In the genomic region with DNA sequence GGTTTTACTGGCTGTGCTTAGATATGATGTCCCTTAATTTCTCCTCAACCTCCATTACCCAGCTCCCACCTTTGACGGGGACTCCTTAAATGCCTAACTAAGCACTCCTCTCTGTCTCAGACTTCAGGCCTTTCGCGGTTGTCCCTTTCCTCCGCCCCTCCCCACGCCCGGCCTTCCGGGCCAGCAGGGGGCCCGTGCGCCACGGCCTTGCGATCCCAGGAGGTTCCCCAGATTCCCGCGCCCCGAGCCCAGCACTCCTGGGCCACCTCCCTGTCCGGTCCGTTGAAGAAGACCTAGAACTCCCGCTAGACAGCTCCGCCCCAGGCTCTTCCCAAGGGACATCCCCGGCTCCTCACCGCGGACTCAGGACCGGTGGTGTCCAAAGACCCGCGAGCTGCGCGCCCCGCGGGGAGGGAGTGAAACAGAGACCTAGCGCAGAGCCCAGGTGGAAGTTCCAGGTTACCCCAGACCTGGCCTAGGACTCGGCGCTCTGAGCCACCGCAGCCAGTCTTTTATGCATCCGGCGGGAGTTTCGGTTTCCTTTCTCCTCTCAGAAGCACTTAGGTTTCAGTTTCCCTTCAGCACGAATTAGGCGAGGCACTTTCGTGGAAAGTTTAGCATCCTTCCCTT, we compare ENCODE assay signal across 8 cellular contexts. TPM values are rescaled to one million over a fixed set of nuclear protein-coding genes. Genes with fewer than 3 reads are reported as not detected.
DNase-seq lines count a peak whose midpoint lies in the region; ATAC-seq, FAIRE-seq and TF ChIP-seq lines count a peak whose summit lies in the region.

A gene with protein sequence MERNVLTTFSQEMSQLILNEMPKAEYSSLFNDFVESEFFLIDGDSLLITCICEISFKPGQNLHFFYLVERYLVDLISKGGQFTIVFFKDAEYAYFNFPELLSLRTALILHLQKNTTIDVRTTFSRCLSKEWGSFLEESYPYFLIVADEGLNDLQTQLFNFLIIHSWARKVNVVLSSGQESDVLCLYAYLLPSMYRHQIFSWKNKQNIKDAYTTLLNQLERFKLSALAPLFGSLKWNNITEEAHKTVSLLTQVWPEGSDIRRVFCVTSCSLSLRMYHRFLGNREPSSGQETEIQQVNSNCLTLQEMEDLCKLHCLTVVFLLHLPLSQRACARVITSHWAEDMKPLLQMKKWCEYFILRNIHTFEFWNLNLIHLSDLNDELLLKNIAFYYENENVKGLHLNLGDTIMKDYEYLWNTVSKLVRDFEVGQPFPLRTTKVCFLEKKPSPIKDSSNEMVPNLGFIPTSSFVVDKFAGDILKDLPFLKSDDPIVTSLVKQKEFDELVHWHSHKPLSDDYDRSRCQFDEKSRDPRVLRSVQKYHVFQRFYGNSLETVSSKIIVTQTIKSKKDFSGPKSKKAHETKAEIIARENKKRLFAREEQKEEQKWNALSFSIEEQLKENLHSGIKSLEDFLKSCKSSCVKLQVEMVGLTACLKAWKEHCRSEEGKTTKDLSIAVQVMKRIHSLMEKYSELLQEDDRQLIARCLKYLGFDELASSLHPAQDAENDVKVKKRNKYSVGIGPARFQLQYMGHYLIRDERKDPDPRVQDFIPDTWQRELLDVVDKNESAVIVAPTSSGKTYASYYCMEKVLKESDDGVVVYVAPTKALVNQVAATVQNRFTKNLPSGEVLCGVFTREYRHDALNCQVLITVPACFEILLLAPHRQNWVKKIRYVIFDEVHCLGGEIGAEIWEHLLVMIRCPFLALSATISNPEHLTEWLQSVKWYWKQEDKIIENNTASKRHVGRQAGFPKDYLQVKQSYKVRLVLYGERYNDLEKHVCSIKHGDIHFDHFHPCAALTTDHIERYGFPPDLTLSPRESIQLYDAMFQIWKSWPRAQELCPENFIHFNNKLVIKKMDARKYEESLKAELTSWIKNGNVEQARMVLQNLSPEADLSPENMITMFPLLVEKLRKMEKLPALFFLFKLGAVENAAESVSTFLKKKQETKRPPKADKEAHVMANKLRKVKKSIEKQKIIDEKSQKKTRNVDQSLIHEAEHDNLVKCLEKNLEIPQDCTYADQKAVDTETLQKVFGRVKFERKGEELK (N-terminal part only) (minus strand): TSS at position 487 of the 630 bp plus-strand sequence. CDS start 7,493 bp downstream, outside the sequence.

- peak; percentile 50 for FAIRE-seq in H1 (lab: Jason Lieb, UNC)

- no peak for TF ChIP-seq CTCF in H1 (IDR thresholded peaks at IDR 0.05; ENCODE audit: control extremely low read depth in 1 of 3, insufficient read depth in 1 of 3, low read depth in 1 of 3, low read length in 3 of 3)

- peak within 1 kb of the TSS; percentile 95 for H2BK12ac ChIP-seq in H1 (ENCODE audit: low read depth, low read length)
- H2BK12ac ChIP-seq in mesenchymal stem cell (ENCODE audit: low read length in 2 of 2) = peak within 1 kb of the TSS; percentile 39 to 49

- no peaks in the 10 kb centered on the region for H3K27me3 ChIP-seq in H1 (replicated peaks in 1 of 4; ENCODE audit: control insufficient read depth in 3 of 4, extremely low read depth in 1 of 4, insufficient read depth in 3 of 4, low read length in 3 of 4)
- H3K27me3 ChIP-seq in mesenchymal stem cell (ENCODE audit: control insufficient read depth in 1 of 2, insufficient read depth in 1 of 2, low read length in 2 of 2) = no peaks in the 10 kb centered on the region

- peak within 1 kb of the TSS; percentile 43; the same call in 1 of the 2 replicates for H3K27ac ChIP-seq in H1 (ENCODE audit: low read depth, low read length)
- peak within 1 kb of the TSS; percentile 81 for H3K27ac ChIP-seq in mesenchymal stem cell (ENCODE audit: low read length, poor library complexity, severe bottlenecking)

- POLR2A ChIA-PET in H1 (lab: Charles Lee; ENCODE audit: partially characterized antibody) = interaction anchor here (1.1 to 1.2 kb wide), 2 partner anchors 39 to 162 kb away, joined by 3 read pairs; a partner anchor contains a TSS

- TF ChIP-seq RAD21 in H1 (IDR thresholded peaks at IDR 0.05 in 1 of 2, conservative IDR thresholded peaks at IDR 0.05 in 1 of 2; ENCODE audit: low read depth in 2 of 2, low read length in 2 of 2) = no peak; a peak in 2 of 4 replicates

- no peaks in the 10 kb centered on the region for H4K20me1 ChIP-seq in H1 (replicated peaks in 1 of 2; ENCODE audit: control insufficient read depth in 1 of 2, insufficient read depth in 2 of 2, low read length in 2 of 2)

- H3K18ac ChIP-seq in H1 (ENCODE audit: extremely low read depth, low read length) (peak within 1 kb of the TSS; percentile 78), mesenchymal stem cell (ENCODE audit: low read depth in 1 of 2, low read length in 2 of 2) (peak within 1 kb of the TSS; percentile 62 to 97)

- H2BK15ac ChIP-seq in H1 (ENCODE audit: low read length) (peak within 1 kb of the TSS; percentile 61; the same call in 1 of the 2 replicates), mesenchymal stem cell (ENCODE audit: low read depth, poor library complexity, severe bottlenecking) (peak within 1 kb of the TSS; percentile 97)

- DNase-seq in Ammon's horn (ENCODE audit: low spot score) = peak; percentile 70
- DNase-seq in NCI-H69 (lab: John Stamatoyannopoulos, UW) = peak; percentile 85
- DNase-seq in activated CD8-positive, alpha-beta memory T cell treated with anti-CD3 and anti-CD28 coated beads for 4 hours (ENCODE audit: low read depth in 2 of 2) = peak; percentile 65 to 82
- peak; percentile 13 to 79 for DNase-seq in H1 (ENCODE audit: low read depth in 1 of 2, low spot score in 2 of 2)
- DNase-seq in mesenchymal stem cell = peak; percentile 88
- DNase-seq in stimulated activated CD8-positive, alpha-beta memory T cell treated with anti-CD3 and anti-CD28 coated beads, Interleukin-12 subunit alpha, Interleukin-12 subunit beta, amount 100 ng/mL, for 4 hours (ENCODE audit: low read depth) = peak; percentile 68

- WGBS in H1 (ENCODE audit: extremely low coverage in 1 of 2, insufficient coverage in 1 of 2, insufficient read length in 1 of 2, insufficient replicate concordance in 2 of 2, low coverage in 1 of 2, low lambda C conversion rate in 2 of 2, missing lambda C conversion rate in 1 of 2), 2 experiments = 5% methylated on average over 38 of the region's 38 CpGs; no CpG with 5 or more reads in 1 of the 2 experiments
- WGBS in mesenchymal stem cell = under 1% methylated on average over 26 of the region's 38 CpGs

- TF ChIP-seq EP300 in H1 (IDR thresholded peaks at IDR 0.05; ENCODE audit: borderline replicate concordance in 1 of 2, low read depth in 2 of 2, low read length in 2 of 2) = 0 out of 3 replicates have a peak, but pooled peaks of 1 of the 2 experiments have one; percentile 5

- H3K56ac ChIP-seq in H1 (replicated peaks; ENCODE audit: insufficient read length, low read depth, low read length) = peak within 1 kb of the TSS; percentile 61

- H3K9ac ChIP-seq in H1 (replicated peaks in 1 of 4; ENCODE audit: extremely low read depth in 1 of 4, low read depth in 3 of 4, low read length in 3 of 4) = peak within 1 kb of the TSS in 3 of 4 experiments; percentile 62 to 65 (median 64); a peak in 6 of 7 replicates
- peak within 1 kb of the TSS; percentile 99 for H3K9ac ChIP-seq in mesenchymal stem cell (ENCODE audit: low read length)

- peak within 1 kb of the TSS; percentile 66; the same call in 1 of the 2 replicates for H2BK5ac ChIP-seq in H1 (ENCODE audit: low read depth, low read length)
- H2BK5ac ChIP-seq in mesenchymal stem cell (ENCODE audit: low read depth, low read length, poor library complexity, severe bottlenecking) = peak within 1 kb of the TSS; percentile 19

- H4K5ac ChIP-seq in H1 (ENCODE audit: insufficient read length, low read depth, low read length) = peak within 1 kb of the TSS; percentile 54

- H3K4me2 ChIP-seq in H1 (ENCODE audit: insufficient read depth in 1 of 2, low read depth in 2 of 2, low read length in 2 of 2) = peak within 1 kb of the TSS; percentile 77 to 87
- peak within 1 kb of the TSS; percentile 59 for H3K4me2 ChIP-seq in mesenchymal stem cell (ENCODE audit: low read length, poor library complexity, severe bottlenecking)

- H2BK20ac ChIP-seq in H1 (ENCODE audit: low read length) = peak within 1 kb of the TSS; percentile 48; the same call in 1 of the 2 replicates

- H3K79me1 ChIP-seq in H1 (ENCODE audit: low read depth, low read length) = no peaks in the 10 kb centered on the region
- H3K79me1 ChIP-seq in mesenchymal stem cell (replicated peaks; ENCODE audit: low read length, poor library complexity, severe bottlenecking) = peaks cover 3% of the 10 kb centered on the region

- H3K14ac ChIP-seq in H1 (ENCODE audit: insufficient read length) = no peak within 1 kb of the TSS
- peak within 1 kb of the TSS in 1 of 2 experiments; percentile 93 for H3K14ac ChIP-seq in mesenchymal stem cell (ENCODE audit: low read length in 2 of 2)

- TF ChIP-seq POLR2A in H1 (IDR thresholded peaks at IDR 0.05; ENCODE audit: control extremely low read depth in 1 of 2, low read depth in 2 of 2, low read length in 2 of 2) = peak in 1 of 2 experiments; percentile 76; a peak in 2 of 3 replicates

- no peaks in the 10 kb centered on the region for H3K79me2 ChIP-seq in H1 (ENCODE audit: control insufficient read depth in 1 of 2, insufficient read depth in 2 of 2, low read length in 2 of 2)

- H3K4ac ChIP-seq in H1 (replicated peaks; ENCODE audit: insufficient read length, low read depth, low read length) = no peak within 1 kb of the TSS
- H3K4ac ChIP-seq in mesenchymal stem cell (ENCODE audit: low read depth in 1 of 2, low read length in 2 of 2) = peak within 1 kb of the TSS; percentile 83 to 95

- H3K4me1 ChIP-seq in H1 (replicated peaks in 1 of 4; ENCODE audit: control insufficient read depth in 3 of 4, insufficient read depth in 4 of 4, low read length in 3 of 4) (peaks cover 0 to 8% (median 5%) of the 10 kb centered on the region in 4 experiments; a peak in 5 of 7 replicates), mesenchymal stem cell (ENCODE audit: control insufficient read depth, insufficient read depth, low read depth, low read length) (peaks cover 2% of the 10 kb centered on the region)

- H4K91ac ChIP-seq in H1 (replicated peaks; ENCODE audit: insufficient read length, low read length) (peak within 1 kb of the TSS; percentile 66), mesenchymal stem cell (ENCODE audit: low read length) (peak within 1 kb of the TSS; percentile 87)

- CTCF ChIA-PET in H1 (lab: Charles Lee; ENCODE audit: partially characterized antibody) = interaction anchor here (0.5 kb wide), 1 partner anchor 298 kb away, joined by 4 read pairs; no protein-coding TSS in a partner anchor

- H2BK120ac ChIP-seq in H1 (replicated peaks; ENCODE audit: low read depth, low read length) (peak within 1 kb of the TSS; percentile 47), mesenchymal stem cell (ENCODE audit: low read depth, low read length) (peak within 1 kb of the TSS; percentile 91)

- H3K4me3 ChIP-seq in H1 (ENCODE audit: extremely low read depth in 1 of 4, insufficient read depth in 2 of 4, low read depth in 3 of 4, low read length in 4 of 4) (peak within 1 kb of the TSS; percentile 65 to 93 (median 78)), mesenchymal stem cell (ENCODE audit: insufficient read depth in 1 of 2, low read depth in 1 of 2, low read length in 2 of 2) (peak within 1 kb of the TSS; percentile 68 to 95)

- H2AK5ac ChIP-seq in H1 (ENCODE audit: low read depth, low read length) (no peak within 1 kb of the TSS), mesenchymal stem cell (ENCODE audit: low read length, severe bottlenecking) (no peak within 1 kb of the TSS)

- peaks cover 7% of the 10 kb centered on the region for H3K23me2 ChIP-seq in H1 (ENCODE audit: low read depth, low read length)

- no peak within 1 kb of the TSS for H3K23ac ChIP-seq in H1 (ENCODE audit: insufficient read length)
- H3K23ac ChIP-seq in mesenchymal stem cell (ENCODE audit: low read length in 2 of 2) = peak within 1 kb of the TSS in 1 of 2 experiments; percentile 26

- H3K36me3 ChIP-seq in H1 (ENCODE audit: control insufficient read depth in 2 of 4, insufficient read depth in 4 of 4, low read length in 3 of 4) = no peaks in the 10 kb centered on the region
- peaks cover 0 to 6% of the 10 kb centered on the region in 2 experiments for H3K36me3 ChIP-seq in mesenchymal stem cell (ENCODE audit: control insufficient read depth in 1 of 2, insufficient read depth in 2 of 2, low read depth in 1 of 2, low read length in 2 of 2)

- H2AFZ ChIP-seq in H1 (ENCODE audit: low read length) (peak within 1 kb of the TSS; percentile 45), mesenchymal stem cell (ENCODE audit: low read depth, low read length) (peak within 1 kb of the TSS; percentile 7)

- H3K9me3 ChIP-seq in H1 (ENCODE audit: insufficient read depth in 2 of 2, low read depth in 1 of 2, low read length in 1 of 2) = no peaks in the 10 kb centered on the region
- H3K9me3 ChIP-seq in mesenchymal stem cell (ENCODE audit: control insufficient read depth, low read length) = no peaks in the 10 kb centered on the region

- ATAC-seq in GM19035 (IDR thresholded peaks at IDR 0.05; ENCODE audit: unreplicated experiment) (peak; percentile 98), HG03354 (IDR thresholded peaks at IDR 0.05; ENCODE audit: poor library complexity, severe bottlenecking, unreplicated experiment) (peak; percentile 99)

- H4K8ac ChIP-seq in H1 (ENCODE audit: extremely low read depth, insufficient read depth, low read length) (peak within 1 kb of the TSS; percentile 94; the same call in 1 of the 2 replicates), mesenchymal stem cell (ENCODE audit: low read length) (peak within 1 kb of the TSS; percentile 75)

RNA-seq across cellular contexts. Expression of the gene that starts here (rescaled TPM):
- 1.5 and 1.6 TPM in 2 replicates for total RNA-seq in H1 (2021; fragmentation: NEBNext Ultra II Directional; extraction: Animal tissue kit (Norgen Biotek cat#: 25700))
- polyA plus RNA-seq in H1 (2011; rRNA removed) = 0.53 and 1.00 TPM in 2 replicates
- polyA plus RNA-seq in H1 (2011; cell fraction: cytosol; rRNA removed) = 1.2 TPM
- 0.53 TPM for polyA plus RNA-seq in H1 (2011; cell fraction: nucleus; rRNA removed)
- 1.3 to 1.6 TPM (median 1.4 TPM) in 4 replicates for polyA plus RNA-seq in H1 (2012, experiment 1 of 2)
- polyA plus RNA-seq in H1 (2012, experiment 2 of 2) = 0.04 TPM
- 0.77 TPM for polyA plus RNA-seq in H1 (2013, experiment 1 of 2)
- polyA plus RNA-seq in H1 (2013, experiment 2 of 2) = 1.2 TPM
- polyA minus RNA-seq in H1 (2011; rRNA and poly(A)+ RNA removed) = 1.5 and 4.5 TPM in 2 replicates
- 1.7 TPM for polyA minus RNA-seq in H1 (2011; cell fraction: cytosol; rRNA and poly(A)+ RNA removed)
- 4.7 TPM for polyA minus RNA-seq in H1 (2011; cell fraction: nucleus; rRNA and poly(A)+ RNA removed)
- polyA plus RNA-seq in mesenchymal stem cell (2013, experiment 1 of 2) = 6.0 TPM
- 6.0 TPM for polyA plus RNA-seq in mesenchymal stem cell (2013, experiment 2 of 2)

Comparison
In these comparisons a context has a peak if more than half of its experiments do, and no peak if none do; other contexts are left out.
1. Peak in every context shown above with its lines: DNase-seq, ATAC-seq, H3K4me3 ChIP-seq and H3K27ac ChIP-seq.